ENCODE assay signal across 9 cellular contexts in the genomic region with DNA sequence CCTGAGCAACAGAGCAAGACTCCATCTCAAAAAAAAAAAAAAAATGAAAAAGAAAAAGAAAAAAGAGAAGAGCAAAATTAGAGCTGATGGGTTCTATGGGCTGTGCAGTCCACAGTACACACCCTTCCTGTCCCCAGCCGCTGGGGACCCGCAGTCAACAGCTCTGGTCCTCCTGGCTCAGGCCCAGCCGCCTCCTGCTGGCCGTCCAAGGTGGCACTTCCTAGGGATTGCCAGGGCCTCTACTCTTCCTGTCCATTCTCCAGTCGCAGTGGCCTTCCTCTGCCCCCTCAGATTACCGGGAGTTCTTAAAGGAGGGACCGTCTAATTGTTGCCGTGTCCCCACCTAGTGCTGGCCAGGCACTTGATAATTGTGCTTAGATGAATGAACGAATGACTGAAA. TPM values are rescaled to one million over a fixed set of nuclear protein-coding genes. Genes with fewer than 3 reads are reported as not detected.
DNase-seq lines count a peak whose midpoint lies in the region; ATAC-seq and TF ChIP-seq lines count a peak whose summit lies in the region.
"Had no signal": no experiment of that assay in that cellular context is flagged by ENCODE, and none has a peak within 500 bp of the region (broad histone marks: within the 10 kb centered on the region; RNA-seq: fewer than 3 reads in every experiment).

No MANE protein-coding gene starts in this region.

- intact Hi-C loops in posterior vena cava (cut with DNase I): no loop called here

- no peak overlapping the region for H3K27ac Mint-ChIP-seq in T-helper 17 cell

- POLR2A ChIA-PET in AG04449 (lab: Yijun Ruan, JAX): interaction anchor here (0.8 kb wide), 1 partner anchor 38 kb away, joined by 3 read pairs; no protein-coding TSS in a partner anchor

- no peaks in the 10 kb centered on the region for H3K9me3 ChIP-seq in T-helper 17 cell (ENCODE audit: control insufficient read depth, low read length, poor library complexity, severe bottlenecking)
- H3K9me3 ChIP-seq: right lobe of liver had no signal

- H3K4me3 ChIP-seq in AG04449 (ENCODE audit: low read depth, low read length): no peak overlapping the region
- H3K4me3 ChIP-seq: right lobe of liver had no signal

- peaks cover 4% of the 10 kb centered on the region for H3K27me3 Mint-ChIP-seq in T-helper 17 cell

- CTCF ChIA-PET in AG04449 (lab: Yijun Ruan, JAX): interaction anchor here (0.8 to 1.4 kb wide), 3 partner anchors 9 to 24 kb away, joined by 3 to 5 read pairs (median 3); no protein-coding TSS in a partner anchor

- DNase-seq in AG04449 (ENCODE audit: low read depth, low spot score) (no peak), H4 (ENCODE audit: low spot score) (peak; percentile 59), T-helper 17 cell (no peak), hepatic stellate cell (ENCODE audit: low spot score) (peak; percentile 39), NCI-H2107 treated with DMSO at 0.1 percent for 48 hours (lab: John Stamatoyannopoulos, UW; ENCODE audit: unreplicated experiment) (no peak), NCI-H1105 (lab: John Stamatoyannopoulos, UW) (no peak), posterior vena cava (ENCODE audit: low spot score) (no peak)

- H3K4me3 Mint-ChIP-seq in T-helper 17 cell: no peak overlapping the region

- ATAC-seq in T-helper 17 cell (peak; percentile 41), HG02884 (IDR thresholded peaks at IDR 0.05; ENCODE audit: unreplicated experiment) (no peak)

- H3K4me1 Mint-ChIP-seq in T-helper 17 cell: peaks cover 3% of the 10 kb centered on the region

- peak; percentile 32 for TF ChIP-seq CTCF in AG04449 (IDR thresholded peaks at IDR 0.05; ENCODE audit: insufficient read depth, low read length, missing control alignments)

- H3K36me3 Mint-ChIP-seq in T-helper 17 cell (ENCODE audit: low read depth): peaks cover 2% of the 10 kb centered on the region

RNA-seq across cellular contexts. Expression of a gene that starts 41.7 kb away (rescaled TPM):
- total RNA-seq in H4 (2014; rRNA removed; shearing (Covaris generic)): 5.3 and 9.4 TPM in 2 replicates
- total RNA-seq in T-helper 17 cell: 10 to 100 TPM; 12.4 to 12.9 TPM
- total RNA-seq in posterior vena cava: 10 to 100 TPM; 11.8 to 12.6 TPM

Comparison
In these comparisons a context has a peak if more than half of its experiments do, and no peak if none do; other contexts are left out.
1. DNase-seq: peak in H4 (single experiment) and hepatic stellate cell (single experiment); none in AG04449 (single experiment), T-helper 17 cell (0 of 3), NCI-H2107 treated with DMSO at 0.1 percent for 48 hours (single experiment), NCI-H1105 (single experiment) and posterior vena cava (single experiment).